Comparison of ENCODE assay signal across 1 cellular context in the genomic region with DNA sequence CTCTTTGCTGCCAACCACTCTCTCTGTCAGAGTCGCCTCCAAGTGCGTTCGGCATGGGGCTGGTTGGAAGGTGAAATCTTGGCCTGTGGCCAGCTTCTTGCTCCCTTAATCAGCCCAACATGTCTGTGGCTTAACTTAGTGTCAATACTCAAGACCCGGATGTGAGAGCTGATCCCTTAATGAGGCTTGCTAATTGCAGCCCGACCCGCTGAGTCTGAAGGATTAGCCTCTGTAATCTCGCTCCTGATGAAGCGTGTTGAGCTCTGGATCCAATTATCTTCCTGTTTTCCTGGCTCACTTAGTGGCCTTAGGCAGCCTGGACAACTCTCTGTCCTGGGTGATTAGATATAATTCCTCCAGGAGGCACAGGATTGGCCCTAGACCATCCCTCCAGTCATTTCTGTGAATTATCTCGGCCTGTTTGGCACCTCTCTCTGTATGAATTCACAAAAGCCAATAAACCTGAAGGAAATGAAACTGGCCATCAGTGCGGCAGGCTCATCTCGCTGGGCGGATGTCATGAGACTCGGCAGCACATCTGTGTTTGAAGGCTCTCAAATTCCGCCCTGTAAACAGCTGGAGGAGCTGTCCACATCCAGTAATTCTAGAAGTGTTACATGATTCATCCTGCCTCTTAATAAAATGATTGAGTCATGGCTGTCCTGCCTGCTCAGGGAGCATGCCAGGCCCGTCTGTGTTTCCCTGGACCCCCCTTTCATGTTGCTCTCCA.
A peak's percentile ranks its signal among the peaks of the same experiment; 100 is the strongest.
TF ChIP-seq lines count a peak whose summit lies in the region.

No MANE protein-coding gene starts in this region.

TF ChIP-seq in SK-N-SH treated with all-trans-retinoic acid at 6 μM for 48 hours, 23 proteins besides CTCF, POLR2A, EP300 and RAD21 (continued from another document):
- TF ChIP-seq, protein P1, sequence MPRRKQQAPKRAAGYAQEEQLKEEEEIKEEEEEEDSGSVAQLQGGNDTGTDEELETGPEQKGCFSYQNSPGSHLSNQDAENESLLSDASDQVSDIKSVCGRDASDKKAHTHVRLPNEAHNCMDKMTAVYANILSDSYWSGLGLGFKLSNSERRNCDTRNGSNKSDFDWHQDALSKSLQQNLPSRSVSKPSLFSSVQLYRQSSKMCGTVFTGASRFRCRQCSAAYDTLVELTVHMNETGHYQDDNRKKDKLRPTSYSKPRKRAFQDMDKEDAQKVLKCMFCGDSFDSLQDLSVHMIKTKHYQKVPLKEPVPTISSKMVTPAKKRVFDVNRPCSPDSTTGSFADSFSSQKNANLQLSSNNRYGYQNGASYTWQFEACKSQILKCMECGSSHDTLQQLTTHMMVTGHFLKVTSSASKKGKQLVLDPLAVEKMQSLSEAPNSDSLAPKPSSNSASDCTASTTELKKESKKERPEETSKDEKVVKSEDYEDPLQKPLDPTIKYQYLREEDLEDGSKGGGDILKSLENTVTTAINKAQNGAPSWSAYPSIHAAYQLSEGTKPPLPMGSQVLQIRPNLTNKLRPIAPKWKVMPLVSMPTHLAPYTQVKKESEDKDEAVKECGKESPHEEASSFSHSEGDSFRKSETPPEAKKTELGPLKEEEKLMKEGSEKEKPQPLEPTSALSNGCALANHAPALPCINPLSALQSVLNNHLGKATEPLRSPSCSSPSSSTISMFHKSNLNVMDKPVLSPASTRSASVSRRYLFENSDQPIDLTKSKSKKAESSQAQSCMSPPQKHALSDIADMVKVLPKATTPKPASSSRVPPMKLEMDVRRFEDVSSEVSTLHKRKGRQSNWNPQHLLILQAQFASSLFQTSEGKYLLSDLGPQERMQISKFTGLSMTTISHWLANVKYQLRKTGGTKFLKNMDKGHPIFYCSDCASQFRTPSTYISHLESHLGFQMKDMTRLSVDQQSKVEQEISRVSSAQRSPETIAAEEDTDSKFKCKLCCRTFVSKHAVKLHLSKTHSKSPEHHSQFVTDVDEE (CRISPR knock-in tag; IDR thresholded peaks at IDR 0.05): 0 out of 2 replicates have a peak, but pooled peaks have one; percentile 57
- TF ChIP-seq ZC3H10 (CRISPR knock-in tag; IDR thresholded peaks at IDR 0.05): no peak
- no peak for TF ChIP-seq RARB (CRISPR knock-in tag; IDR thresholded peaks at IDR 0.05)
